In genomic region chr19:6241680-6242079, GRCh38 we compare ENCODE assay signal across 1 cellular context.
TF ChIP-seq lines count a peak whose summit lies in the region.

No MANE protein-coding gene starts in this region.

TF ChIP-seq in IMR-90, 13 proteins besides CTCF, POLR2A, EP300 and RAD21 (continued from another document):
- no peak for TF ChIP-seq USF2 (IDR thresholded peaks at IDR 0.05; ENCODE audit: low read depth, low read length)
